Comparison of ENCODE assay signal across 1 cellular context in genomic region chr6:123415844-123416468, GRCh38.
TF ChIP-seq lines count a peak whose summit lies in the region.

No MANE protein-coding gene starts in this region.

TF ChIP-seq in SK-N-SH treated with all-trans-retinoic acid at 6 μM for 48 hours, 23 proteins besides CTCF, POLR2A, EP300 and RAD21 (continued from another document):
- TF ChIP-seq POU6F1 (CRISPR knock-in tag; IDR thresholded peaks at IDR 0.05; ENCODE audit: borderline replicate concordance, low read depth) (no peak), TOX (CRISPR knock-in tag; IDR thresholded peaks at IDR 0.05; ENCODE audit: borderline replicate concordance) (no peak), CSDC2 (CRISPR knock-in tag; IDR thresholded peaks at IDR 0.05) (no peak), GLIS3 (CRISPR knock-in tag; IDR thresholded peaks at IDR 0.05) (no peak), CREB5 (CRISPR knock-in tag; IDR thresholded peaks at IDR 0.05; ENCODE audit: low read depth) (no peak), ZNF8 (CRISPR knock-in tag; IDR thresholded peaks at IDR 0.05) (no peak), ZFP30 (CRISPR knock-in tag; IDR thresholded peaks at IDR 0.05) (no peak), PATZ1 (CRISPR knock-in tag; IDR thresholded peaks at IDR 0.05; ENCODE audit: borderline replicate concordance) (no peak), TSHZ2 (CRISPR knock-in tag; IDR thresholded peaks at IDR 0.05) (no peak), PPARA (CRISPR knock-in tag; IDR thresholded peaks at IDR 0.05; ENCODE audit: borderline replicate concordance) (no peak), BACH2 (CRISPR knock-in tag; IDR thresholded peaks at IDR 0.05; ENCODE audit: borderline replicate concordance) (no peak), RARB (CRISPR knock-in tag; IDR thresholded peaks at IDR 0.05) (no peak), OSR1 (CRISPR knock-in tag; IDR thresholded peaks at IDR 0.05) (no peak), ZNF70 (CRISPR knock-in tag; IDR thresholded peaks at IDR 0.05) (no peak)
TF ChIP-seq in SK-N-SH treated with all-trans-retinoic acid at 6 μM for 48 hours: peak in this region for 0.
